In the genomic region with DNA sequence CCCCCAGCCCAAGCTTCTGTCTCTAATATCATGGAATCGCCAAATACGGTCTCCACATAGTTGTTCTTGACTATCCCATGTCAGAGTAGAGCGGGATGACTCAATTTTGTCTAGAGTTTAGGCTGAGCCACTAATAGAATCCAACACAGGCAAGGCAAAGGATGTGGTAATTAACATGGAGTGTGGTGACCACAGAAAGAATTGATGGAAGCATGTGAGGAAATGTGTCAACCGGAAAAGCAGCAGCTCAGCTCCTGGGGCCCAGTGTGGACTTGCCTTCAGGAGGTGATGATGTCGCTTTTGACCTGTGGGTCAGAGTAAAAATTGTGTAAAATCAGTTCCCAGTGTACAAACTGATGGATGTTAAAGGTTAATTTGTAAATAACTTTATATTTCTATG, we compare ENCODE assay signal across 13 cellular contexts.
A peak's percentile ranks its signal among the peaks of the same experiment; 100 is the strongest.
DNase-seq lines count a peak whose midpoint lies in the region; ATAC-seq and TF ChIP-seq lines count a peak whose summit lies in the region.
"Had no signal": no experiment of that assay in that cellular context is flagged by ENCODE, and none has a peak within 500 bp of the region (broad histone marks: within the 10 kb centered on the region; RNA-seq: fewer than 3 reads in every experiment).

No MANE protein-coding gene starts in this region.

- H3K36me3 Mint-ChIP-seq in activated T-helper 2 cell treated with anti-CD3 and anti-CD28 coated beads, Interferon-gamma antibody, Interleukin-2, Interleukin-4, amounts not matched to agents 10 μg/mL and 5 μg/mL and 100 μg/mL, durations not matched to agents 14 hours and 24 hours and 36 hours (ENCODE audit: low read depth), result no peaks in the 10 kb centered on the region
- H3K36me3 Mint-ChIP-seq: CD4-positive, CD25-positive, alpha-beta regulatory T cell had no signal

- H3K4me1 Mint-ChIP-seq in activated T-helper 2 cell treated with anti-CD3 and anti-CD28 coated beads, Interferon-gamma antibody, Interleukin-2, Interleukin-4, amounts not matched to agents 10 μg/mL and 5 μg/mL and 100 μg/mL, durations not matched to agents 14 hours and 24 hours and 36 hours (ENCODE audit: low read depth), result peaks cover 23% of the 10 kb centered on the region

- peaks cover 4% of the 10 kb centered on the region for H3K9me3 Mint-ChIP-seq in activated T-helper 2 cell treated with anti-CD3 and anti-CD28 coated beads, Interferon-gamma antibody, Interleukin-2, Interleukin-4, amounts not matched to agents 10 μg/mL and 5 μg/mL and 100 μg/mL, durations not matched to agents 14 hours and 24 hours and 36 hours
- H3K9me3 Mint-ChIP-seq: CD4-positive, CD25-positive, alpha-beta regulatory T cell had no signal

- no peak overlapping the region for H3K27ac Mint-ChIP-seq in activated T-helper 2 cell treated with anti-CD3 and anti-CD28 coated beads, Interferon-gamma antibody, Interleukin-2, Interleukin-4, amounts not matched to agents 10 μg/mL and 5 μg/mL and 100 μg/mL, durations not matched to agents 14 hours and 24 hours and 36 hours
- H3K27ac Mint-ChIP-seq: progenitor cell of endocrine pancreas had no signal

- ATAC-seq in GM21423 (IDR thresholded peaks at IDR 0.05; ENCODE audit: unreplicated experiment), result no peak

- H3K27me3 Mint-ChIP-seq in activated T-helper 2 cell treated with anti-CD3 and anti-CD28 coated beads, Interferon-gamma antibody, Interleukin-2, Interleukin-4, amounts not matched to agents 10 μg/mL and 5 μg/mL and 100 μg/mL, durations not matched to agents 14 hours and 24 hours and 36 hours (ENCODE audit: low read depth), result no peaks in the 10 kb centered on the region
- H3K27me3 Mint-ChIP-seq: CD4-positive, CD25-positive, alpha-beta regulatory T cell; progenitor cell of endocrine pancreas had no signal

- no peak overlapping the region for H3K4me3 ChIP-seq in AG10803 (ENCODE audit: low read length)
- no peak overlapping the region for H3K4me3 ChIP-seq in choroid plexus epithelial cell (ENCODE audit: low read depth, low read length)

- intact Hi-C loops in activated T-helper 2 cell treated with anti-CD3 and anti-CD28 coated beads, Interferon-gamma antibody, Interleukin-2, Interleukin-4, amounts not matched to agents 10 μg/mL and 5 μg/mL and 100 μg/mL, durations not matched to agents 14 hours and 24 hours and 36 hours (cut with micrococcal nuclease), result no loop called here

- DNase-seq in AG10803 (ENCODE audit: low read depth) (peak; percentile 88), LHCN-M2 (ENCODE audit: low read depth) (peak; percentile 97), choroid plexus epithelial cell (ENCODE audit: low read depth) (peak; percentile 94), lung microvascular endothelial cell (ENCODE audit: low read depth in 2 of 2) (peak; percentile 98 to 100), NCI-H446 (lab: John Stamatoyannopoulos, UW) (no peak), GM19240 (ENCODE audit: insufficient read length, low spot score) (no peak)
- no peak for DNase-seq in activated T-helper 2 cell treated with anti-CD3 and anti-CD28 coated beads, Interferon-gamma antibody, Interleukin-2, Interleukin-4, amounts not matched to agents 10 μg/mL and 5 μg/mL and 100 μg/mL, durations not matched to agents 14 hours and 24 hours and 36 hours (ENCODE audit: low spot score)
- DNase-seq: CD4-positive, CD25-positive, alpha-beta regulatory T cell; cortex of kidney; NCI-H1092 treated with DMSO at 0.1 percent for 48 hours; T-helper 9 cell had no signal

- no peak for TF ChIP-seq CTCF in AG10803 (conservative IDR thresholded peaks at IDR 0.05; ENCODE audit: low read length)
- no peak for TF ChIP-seq CTCF in choroid plexus epithelial cell (conservative IDR thresholded peaks at IDR 0.05; ENCODE audit: low read depth, low read length)

- H3K4me3 Mint-ChIP-seq in activated T-helper 2 cell treated with anti-CD3 and anti-CD28 coated beads, Interferon-gamma antibody, Interleukin-2, Interleukin-4, amounts not matched to agents 10 μg/mL and 5 μg/mL and 100 μg/mL, durations not matched to agents 14 hours and 24 hours and 36 hours (ENCODE audit: low read depth), result no peak overlapping the region
- H3K4me3 Mint-ChIP-seq: CD4-positive, CD25-positive, alpha-beta regulatory T cell had no signal

Comparison
In these comparisons a context has a peak if more than half of its experiments do, and no peak if none do; other contexts are left out.
1. DNase-seq: peak in AG10803 (single experiment), LHCN-M2 (single experiment), choroid plexus epithelial cell (single experiment) and lung microvascular endothelial cell (2 of 2); none in NCI-H446 (0 of 2), GM19240 (single experiment) and activated T-helper 2 cell treated with anti-CD3 and anti-CD28 coated beads, Interferon-gamma antibody, Interleukin-2, Interleukin-4, amounts not matched to agents 10 μg/mL and 5 μg/mL and 100 μg/mL, durations not matched to agents 14 hours and 24 hours and 36 hours (single experiment).